Comparison of ENCODE assay signal across 26 cellular contexts in genomic region chr4:156578713-156579112, GRCh38.
"Had no signal": no experiment of that assay in that cellular context is flagged by ENCODE, and none has a peak within 500 bp of the region (broad histone marks: within the 10 kb centered on the region; RNA-seq: fewer than 3 reads in every experiment).

No MANE protein-coding gene starts in this region.

- H3K9me3 ChIP-seq: body of pancreas, MG63, Peyer's patch, SJCRH30 had no signal

- H3K4me3 ChIP-seq: body of pancreas, MG63, Peyer's patch, SJCRH30 had no signal

- H3K4me1 ChIP-seq: body of pancreas, Peyer's patch had no signal

- H3K27me3 ChIP-seq: body of pancreas, MG63, Peyer's patch, SJCRH30 had no signal

- DNase-seq: activated CD4-positive, alpha-beta T cell treated with anti-CD3 and anti-CD28 coated beads for 4 hours; activated CD8-positive, alpha-beta memory T cell treated with anti-CD3 and anti-CD28 coated beads, Interleukin-2, amount 50 U/mL, for 4 hours; activated CD8-positive, alpha-beta T cell treated with anti-CD3 and anti-CD28 coated beads for 36 hours; activated gamma-delta T cell treated with Interleukin-2 at 50 U/mL for 16 hours; activated naive CD4-positive, alpha-beta T cell treated with anti-CD3 and anti-CD28 coated beads, Interleukin-2, amount 50 U/mL, for 16 hours; activated naive CD8-positive, alpha-beta T cell treated with anti-CD3 and anti-CD28 coated beads, Interleukin-2, amount 10 ng/mL, durations not matched to agents 7 days and 5 days; activated T-cell treated with anti-CD3 and anti-CD28 coated beads, Interleukin-2, amount 50 U/mL, for 72 hours; aorta; body of pancreas; IMR-90; MG63; MV-4-11; NCI-H1092 treated with DMSO at 0.1 percent for 48 hours; NCI-H1417 treated with DMSO at 0.1 percent for 48 hours; NCI-H1694; NCI-H2029; NCI-H345; NCI-H510A; NCI-H526 treated with DMSO at 0.1 percent for 48 hours; NCI-H82; NK-92 treated with Interleukin-12 subunit alpha and Interleukin-12 subunit beta, amount 100 ng/mL, for 24 hours; Peyer's patch; Right ventricle myocardium superior; SJCRH30 had no signal

- ATAC-seq: activated CD4-positive, CD25-positive, alpha-beta regulatory T cell treated with anti-CD3 and anti-CD28 coated beads, Interleukin-2, amount 50 U/mL, for 24 hours; activated CD8-positive, alpha-beta T cell treated with anti-CD3 and anti-CD28 coated beads for 36 hours; activated T-cell treated with anti-CD3 and anti-CD28 coated beads, Interleukin-2, amount 50 U/mL, for 72 hours; body of pancreas had no signal

- H3K36me3 ChIP-seq: MG63, Peyer's patch, SJCRH30 had no signal

- H3K27ac ChIP-seq: body of pancreas, Peyer's patch, RWPE1, SJCRH30 had no signal
